ENCODE assay signal across 19 cellular contexts in the genomic region with DNA sequence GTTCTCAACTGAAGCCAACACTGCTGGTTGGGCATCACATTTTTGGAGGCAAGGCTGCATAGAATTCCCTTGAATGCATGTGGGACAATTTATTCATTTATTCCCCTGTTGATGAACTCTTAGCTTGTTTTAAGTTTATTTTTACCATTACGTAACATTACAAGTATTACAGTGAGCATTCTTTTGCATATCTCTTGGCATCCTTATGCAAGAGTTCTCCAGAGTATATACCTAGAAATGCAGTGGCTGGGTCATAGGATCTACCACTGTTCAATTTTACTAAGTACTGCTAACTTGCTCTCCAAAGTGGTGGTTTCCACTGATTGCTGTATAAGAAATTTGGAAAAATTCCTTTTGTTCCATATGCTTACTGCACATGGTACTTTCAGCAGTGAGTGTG.
A peak's percentile ranks its signal among the peaks of the same experiment; 100 is the strongest.
DNase-seq lines count a peak whose midpoint lies in the region; FAIRE-seq and TF ChIP-seq lines count a peak whose summit lies in the region.
"Had no signal": no experiment of that assay in that cellular context is flagged by ENCODE, and none has a peak within 500 bp of the region (broad histone marks: within the 10 kb centered on the region; RNA-seq: fewer than 3 reads in every experiment).

No MANE protein-coding gene starts in this region.

- H3K4me3 Mint-ChIP-seq in CD14-positive monocyte (no peak overlapping the region), Caco-2 (ENCODE audit: unreplicated experiment) (no peak overlapping the region)
- H3K4me3 Mint-ChIP-seq: CD4-positive, CD25-positive, alpha-beta regulatory T cell had no signal

- no peaks in the 10 kb centered on the region for H3K79me2 ChIP-seq in PC-9 (ENCODE audit: low read depth)
- H3K79me2 ChIP-seq in trophoblast cell (ENCODE audit: control insufficient read depth, insufficient read depth, low read length, poor library complexity) = no peaks in the 10 kb centered on the region

- H3K23ac ChIP-seq in trophoblast cell (ENCODE audit: low read length) = no peak overlapping the region

- FAIRE-seq in H54 (lab: Jason Lieb, UNC) = no peak
- FAIRE-seq: A204.1, G401.6, GM12891, GM19239, H1, K562 had no signal

- no peak overlapping the region for H2BK120ac ChIP-seq in trophoblast cell (ENCODE audit: insufficient read depth, low read length, poor library complexity)

- no peaks in the 10 kb centered on the region for H3K9me2 ChIP-seq in PC-9 (ENCODE audit: insufficient read depth)

- DNase-seq in EH (ENCODE audit: low read depth) = peak; percentile 45
- DNase-seq in PC-9 = no peak
- DNase-seq in choroid plexus epithelial cell (ENCODE audit: low read depth) = peak; percentile 48
- peak; percentile 13 to 70 for DNase-seq in trophoblast cell
- DNase-seq in H54 (ENCODE audit: insufficient read length, low spot score) = no peak
- no peak for DNase-seq in CD14-positive monocyte (ENCODE audit: low spot score)
- no peak for DNase-seq in stimulated activated naive CD4-positive, alpha-beta T cell (lab: John Stamatoyannopoulos, UW)
- DNase-seq in Caco-2 = no peak
- DNase-seq: Calu3; CD4-positive, CD25-positive, alpha-beta regulatory T cell; DMS 273 treated with DMSO at 0.1 percent for 48 hours; HCEC 1CT had no signal

- H4K12ac ChIP-seq in trophoblast cell (ENCODE audit: low read depth, low read length) = no peak overlapping the region

- H3K4ac ChIP-seq in trophoblast cell (ENCODE audit: low read depth, low read length) = no peak overlapping the region

- no peak overlapping the region for H3K18ac ChIP-seq in trophoblast cell (ENCODE audit: low read length)

- peaks cover 3% of the 10 kb centered on the region for H3K79me1 ChIP-seq in trophoblast cell (ENCODE audit: low read length)

- peaks cover 6% of the 10 kb centered on the region; the same call in 1 of the 2 replicates for H3K9me3 ChIP-seq in PC-9 (ENCODE audit: insufficient read depth, low read depth)
- no peaks in the 10 kb centered on the region for H3K9me3 ChIP-seq in trophoblast cell (ENCODE audit: insufficient read depth, low read depth, low read length)
- H3K9me3 ChIP-seq in Caco-2 = peaks cover 3% of the 10 kb centered on the region; the same call in 1 of the 2 replicates

- H3K27me3 ChIP-seq in PC-9 (ENCODE audit: insufficient read depth, low read depth) (no peaks in the 10 kb centered on the region), trophoblast cell (ENCODE audit: insufficient read depth, low read length) (no peaks in the 10 kb centered on the region), Caco-2 (replicated peaks; ENCODE audit: control insufficient read depth, insufficient read depth, low read length) (no peaks in the 10 kb centered on the region)

- H3K9ac ChIP-seq in trophoblast cell (ENCODE audit: low read length) = no peak overlapping the region

- TF ChIP-seq CTCF in PC-9 (conservative IDR thresholded peaks at IDR 0.05) = no peak
- TF ChIP-seq CTCF in choroid plexus epithelial cell (conservative IDR thresholded peaks at IDR 0.05; ENCODE audit: low read depth, low read length) = no peak
- TF ChIP-seq CTCF in CD14-positive monocyte (IDR thresholded peaks at IDR 0.05) = no peak
- no peak for TF ChIP-seq CTCF in Caco-2 (IDR thresholded peaks at IDR 0.05; ENCODE audit: insufficient read depth in 1 of 2, low read depth in 1 of 2, low read length in 1 of 2, severe bottlenecking in 1 of 2, unreplicated experiment in 1 of 2)

- peaks cover 0 to 5% (median 2%) of the 10 kb centered on the region in 7 donors for H3K9me3 Mint-ChIP-seq in CD14-positive monocyte
- peaks cover 10% of the 10 kb centered on the region for H3K9me3 Mint-ChIP-seq in Caco-2 (ENCODE audit: unreplicated experiment)

- H3K36me3 Mint-ChIP-seq in CD14-positive monocyte (no peaks in the 10 kb centered on the region), Caco-2 (ENCODE audit: insufficient read depth, unreplicated experiment) (no peaks in the 10 kb centered on the region)
- H3K36me3 Mint-ChIP-seq: CD4-positive, CD25-positive, alpha-beta regulatory T cell had no signal

- H4K91ac ChIP-seq in trophoblast cell (ENCODE audit: low read depth, low read length) = no peak overlapping the region

- H3F3A ChIP-seq in PC-9 (ENCODE audit: insufficient read depth, low read depth) = peaks cover 39% of the 10 kb centered on the region

- H3K4me1 Mint-ChIP-seq in CD14-positive monocyte (no peaks in the 10 kb centered on the region), Caco-2 (ENCODE audit: low read depth, unreplicated experiment) (peaks cover 16% of the 10 kb centered on the region)
- H3K4me1 Mint-ChIP-seq: CD4-positive, CD25-positive, alpha-beta regulatory T cell had no signal

- no CpG with 5 or more reads among the region's 1 CpG for WGBS in trophoblast cell (ENCODE audit: extremely low coverage, insufficient coverage, insufficient read length)

- POLR2A ChIA-PET in PC-9 (lab: Charles Lee; ENCODE audit: unreplicated experiment) = interaction anchor here (0.6 to 1.1 kb wide), 4 partner anchors 19 to 805 kb away, joined by 4 to 7 read pairs (median 5); partner anchors contain the start of gene UCHL1
- POLR2A ChIA-PET in Caco-2 (lab: Charles Lee) = no interaction called here

- no peak overlapping the region for H2BK12ac ChIP-seq in trophoblast cell (ENCODE audit: low read length)

- intact Hi-C loops in PC-9 (cut with micrococcal nuclease; ENCODE audit: unreplicated experiment) = no loop called here
- intact Hi-C loops in CD14-positive monocyte (cut with micrococcal nuclease) = no loop called here
- intact Hi-C loops in Caco-2 (cut with micrococcal nuclease; ENCODE audit: unreplicated experiment) = no loop called here

- H3K4me2 ChIP-seq in PC-9 (peak overlapping the region; percentile 46), trophoblast cell (ENCODE audit: low read length) (no peak overlapping the region)

- no peaks in the 10 kb centered on the region for H3K36me3 ChIP-seq in PC-9 (ENCODE audit: low read depth)
- H3K36me3 ChIP-seq in trophoblast cell (ENCODE audit: control insufficient read depth in 1 of 2, insufficient read depth in 2 of 2, low read length in 2 of 2) = no peaks in the 10 kb centered on the region
- no peaks in the 10 kb centered on the region for H3K36me3 ChIP-seq in Caco-2 (ENCODE audit: control insufficient read depth, insufficient read depth, low read length)

- peaks cover 56% of the 10 kb centered on the region for H3K4me1 ChIP-seq in PC-9 (replicated peaks; ENCODE audit: insufficient read depth)
- peaks cover 5 to 16% of the 10 kb centered on the region in 2 experiments for H3K4me1 ChIP-seq in trophoblast cell (ENCODE audit: control insufficient read depth in 1 of 2, insufficient read depth in 2 of 2, low read length in 2 of 2)
- H3K4me1 ChIP-seq in Caco-2 = peaks cover 19% of the 10 kb centered on the region; the same call in 1 of the 2 replicates

- H3K14ac ChIP-seq in trophoblast cell (ENCODE audit: low read length) = no peak overlapping the region

- no peak overlapping the region for H2AFZ ChIP-seq in PC-9
- H2AFZ ChIP-seq in trophoblast cell (ENCODE audit: insufficient read depth, low read length, poor library complexity) = no peak overlapping the region

- TF ChIP-seq POLR2A in H54 (IDR thresholded peaks at IDR 0.05; ENCODE audit: low read depth, low read length) = no peak

- H2AK5ac ChIP-seq in trophoblast cell (ENCODE audit: low read length) = no peak overlapping the region

- BruUV-seq in PC-9 (replicated peaks; lab: Mats Ljungman, UMichigan) (no TSS peak), Caco-2 (replicated peaks; lab: Mats Ljungman, UMichigan) (no TSS peak)

- H3K27ac Mint-ChIP-seq in CD14-positive monocyte (no peak overlapping the region), Caco-2 (ENCODE audit: unreplicated experiment) (no peak overlapping the region)
- H3K27ac Mint-ChIP-seq: CD4-positive, CD25-positive, alpha-beta regulatory T cell had no signal

- H4K8ac ChIP-seq in trophoblast cell (ENCODE audit: low read depth, low read length) = no peak overlapping the region

- no peak overlapping the region for H2BK5ac ChIP-seq in trophoblast cell (ENCODE audit: low read depth, low read length, poor library complexity)

- H3K27ac ChIP-seq in PC-9 (no peak overlapping the region), trophoblast cell (ENCODE audit: low read depth, low read length) (no peak overlapping the region)
- H3K27ac ChIP-seq: HL-60 had no signal

- CTCF ChIA-PET in PC-9 (lab: Charles Lee) = interaction anchor here (0.8 to 1.1 kb wide), 2 partner anchors 36 to 132 kb away, joined by 3 read pairs; no protein-coding TSS in a partner anchor
- CTCF ChIA-PET in Caco-2 (lab: Charles Lee) = no interaction called here

- no peaks in the 10 kb centered on the region for H3K27me3 Mint-ChIP-seq in CD14-positive monocyte (ENCODE audit: low read depth in 3 of 3)
- H3K27me3 Mint-ChIP-seq in Caco-2 (ENCODE audit: insufficient read depth, unreplicated experiment) = no peaks in the 10 kb centered on the region
- H3K27me3 Mint-ChIP-seq: CD4-positive, CD25-positive, alpha-beta regulatory T cell had no signal

- H3K4me3 ChIP-seq in PC-9 = no peak overlapping the region
- no peak overlapping the region for H3K4me3 ChIP-seq in choroid plexus epithelial cell (ENCODE audit: low read depth, low read length)
- H3K4me3 ChIP-seq in trophoblast cell (ENCODE audit: low read depth, low read length) = no peak overlapping the region
- H3K4me3 ChIP-seq in Caco-2 (ENCODE audit: low read depth, low read length) = no peak overlapping the region
- H3K4me3 ChIP-seq: K562 had no signal

- no peaks in the 10 kb centered on the region for H4K20me1 ChIP-seq in PC-9 (ENCODE audit: insufficient read depth)

Comparison
In these comparisons a context has a peak if more than half of its experiments do, and no peak if none do; other contexts are left out.
1. DNase-seq: peak in EH (single experiment), choroid plexus epithelial cell (single experiment) and trophoblast cell (2 of 2); none in PC-9 (0 of 2), H54 (single experiment), CD14-positive monocyte (single experiment), stimulated activated naive CD4-positive, alpha-beta T cell (0 of 6) and Caco-2 (0 of 2).